ENCODE assay signal across 31 cellular contexts in genomic region chr16:88530858-88531203, GRCh38. TPM values are rescaled to one million over a fixed set of nuclear protein-coding genes. Genes with fewer than 3 reads are reported as not detected.
A peak's percentile ranks its signal among the peaks of the same experiment; 100 is the strongest.
DNase-seq lines count a peak whose midpoint lies in the region; ATAC-seq and TF ChIP-seq lines count a peak whose summit lies in the region.
"Had no signal": no experiment of that assay in that cellular context is flagged by ENCODE, and none has a peak within 500 bp of the region (broad histone marks: within the 10 kb centered on the region; RNA-seq: fewer than 3 reads in every experiment).

No MANE protein-coding gene starts in this region.

- H3K4me1 ChIP-seq in left ventricle myocardium inferior: peaks cover 49% of the 10 kb centered on the region
- H3K4me1 ChIP-seq in mammary epithelial cell (ENCODE audit: insufficient read depth, low read length): peaks cover 8% of the 10 kb centered on the region
- H3K4me1 ChIP-seq: pancreas had no signal

- no peak overlapping the region for H3K9ac ChIP-seq in mammary epithelial cell (ENCODE audit: insufficient read depth, low read length)

- H2AFZ ChIP-seq in mammary epithelial cell (ENCODE audit: low read depth, low read length): no peak overlapping the region

- TF ChIP-seq CTCF in left ventricle myocardium inferior (IDR thresholded peaks at IDR 0.05; ENCODE audit: borderline replicate concordance) (no peak), RWPE1 (conservative IDR thresholded peaks at IDR 0.05; ENCODE audit: low read depth) (no peak), mammary epithelial cell (conservative IDR thresholded peaks at IDR 0.05 in 1 of 2, IDR thresholded peaks at IDR 0.05 in 1 of 2; ENCODE audit: extremely low read depth in 1 of 2, insufficient read depth in 1 of 2, low read depth in 1 of 2, low read length in 2 of 2) (no peak), coronary artery (IDR thresholded peaks at IDR 0.05) (no peak), natural killer cell (IDR thresholded peaks at IDR 0.05) (no peak)

- H3K4me2 ChIP-seq in mammary epithelial cell (ENCODE audit: insufficient read depth, low read depth, low read length): no peak overlapping the region

- WGBS in mammary epithelial cell (ENCODE audit: low coverage, missing lambda C conversion rate): 71% methylated on average over 4 of the region's 11 CpGs

- ATAC-seq in Right ventricle myocardium inferior (no peak), natural killer cell (no peak)
- ATAC-seq in central memory CD8-positive, alpha-beta T cell (replicated peaks; ENCODE audit: extremely low read depth, poor library complexity, severe bottlenecking): no peak
- no peak for ATAC-seq in stimulated activated effector memory CD8-positive, alpha-beta T cell treated with anti-CD3 and anti-CD28 coated beads, Interleukin-12 subunit alpha, Interleukin-12 subunit beta, amount 100 ng/mL, for 72 hours
- ATAC-seq: activated CD4-positive, CD25-positive, alpha-beta regulatory T cell treated with anti-CD3 and anti-CD28 coated beads, Interleukin-2, amount 50 U/mL, for 24 hours; activated CD8-positive, alpha-beta T cell treated with anti-CD3 and anti-CD28 coated beads, Interleukin-2, amount 10 ng/mL, durations not matched to agents 7 days and 5 days; pancreas had no signal

- H3K4me1 Mint-ChIP-seq in central memory CD8-positive, alpha-beta T cell: peaks cover 18% of the 10 kb centered on the region
- peaks cover 16% of the 10 kb centered on the region for H3K4me1 Mint-ChIP-seq in stimulated activated effector memory CD8-positive, alpha-beta T cell treated with anti-CD3 and anti-CD28 coated beads, Interleukin-12 subunit alpha, Interleukin-12 subunit beta, amount 100 ng/mL, for 72 hours
- peaks cover 1 to 38% of the 10 kb centered on the region in 2 donors for H3K4me1 Mint-ChIP-seq in natural killer cell

- intact Hi-C loops in Right ventricle myocardium inferior (cut with DNase I) (no loop called here), left ventricle myocardium inferior (cut with micrococcal nuclease) (no loop called here), mammary epithelial cell (cut with micrococcal nuclease) (no loop called here), natural killer cell (cut with micrococcal nuclease) (no loop called here)

- H3K27me3 ChIP-seq in left ventricle myocardium inferior (ENCODE audit: low read depth) (no peaks in the 10 kb centered on the region), mammary epithelial cell (ENCODE audit: insufficient read depth, low read length) (no peaks in the 10 kb centered on the region)
- H3K27me3 ChIP-seq: dorsolateral prefrontal cortex, pancreas, tibial nerve had no signal

- H3K9me3 ChIP-seq in left ventricle myocardium inferior (replicated peaks) (no peaks in the 10 kb centered on the region), mammary epithelial cell (replicated peaks; ENCODE audit: insufficient read depth, low read length) (no peaks in the 10 kb centered on the region)
- H3K9me3 ChIP-seq: pancreas, stomach, tibial nerve had no signal

- no peaks in the 10 kb centered on the region for H3K27me3 Mint-ChIP-seq in central memory CD8-positive, alpha-beta T cell
- no peaks in the 10 kb centered on the region for H3K27me3 Mint-ChIP-seq in natural killer cell (ENCODE audit: low read depth in 2 of 2)
- H3K27me3 Mint-ChIP-seq: activated naive CD8-positive, alpha-beta T cell; B cell had no signal

- POLR2A ChIA-PET in RWPE1 (lab: Yijun Ruan, JAX; ENCODE audit: low non-redundant PET): no interaction called here

- peaks cover 2% of the 10 kb centered on the region for H4K20me1 ChIP-seq in mammary epithelial cell (ENCODE audit: insufficient read depth, low read length)

- peak overlapping the region; percentile 17 for H3K27ac Mint-ChIP-seq in central memory CD8-positive, alpha-beta T cell (ENCODE audit: low read depth)
- H3K27ac Mint-ChIP-seq in stimulated activated effector memory CD8-positive, alpha-beta T cell treated with anti-CD3 and anti-CD28 coated beads, Interleukin-12 subunit alpha, Interleukin-12 subunit beta, amount 100 ng/mL, for 72 hours: peak overlapping the region; percentile 12
- H3K27ac Mint-ChIP-seq in natural killer cell: peak overlapping the region in 1 of 2 donors; percentile 52
- H3K27ac Mint-ChIP-seq: activated T-helper 2 cell treated with anti-CD3 and anti-CD28 coated beads, Interferon-gamma antibody, Interleukin-2, Interleukin-4, amounts not matched to agents 10 μg/mL and 5 μg/mL and 100 μg/mL, durations not matched to agents 14 hours and 24 hours and 36 hours had no signal

- H3K4me3 ChIP-seq in left ventricle myocardium inferior: no peak overlapping the region
- H3K4me3 ChIP-seq in mammary epithelial cell (replicated peaks in 1 of 3; ENCODE audit: insufficient read depth in 1 of 3, low read depth in 2 of 3, low read length in 3 of 3): no peak overlapping the region
- H3K4me3 ChIP-seq in coronary artery: no peak overlapping the region
- H3K4me3 ChIP-seq: pancreas, stomach, tibial nerve had no signal

- dilution Hi-C loops in mammary epithelial cell (cut with HindIII; ENCODE audit: low sequenced_read_pairs): no loop called here

- no peaks in the 10 kb centered on the region for H3K9me3 Mint-ChIP-seq in central memory CD8-positive, alpha-beta T cell
- no peaks in the 10 kb centered on the region for H3K9me3 Mint-ChIP-seq in stimulated activated effector memory CD8-positive, alpha-beta T cell treated with anti-CD3 and anti-CD28 coated beads, Interleukin-12 subunit alpha, Interleukin-12 subunit beta, amount 100 ng/mL, for 72 hours
- H3K9me3 Mint-ChIP-seq in natural killer cell: no peaks in the 10 kb centered on the region
- H3K9me3 Mint-ChIP-seq: activated T-helper 2 cell treated with anti-CD3 and anti-CD28 coated beads, Interferon-gamma antibody, Interleukin-2, Interleukin-4, amounts not matched to agents 10 μg/mL and 5 μg/mL and 100 μg/mL, durations not matched to agents 14 hours and 24 hours and 36 hours had no signal

- CTCF ChIA-PET in RWPE1 (lab: Yijun Ruan, JAX): no interaction called here
- CTCF ChIA-PET in mammary epithelial cell (lab: Charles Lee; ENCODE audit: low non-redundant PET): no interaction called here

- H3K27ac ChIP-seq in left ventricle myocardium inferior (replicated peaks) (no peak overlapping the region), RWPE1 (peak overlapping the region; percentile 47), mammary epithelial cell (ENCODE audit: insufficient read depth, low read depth, low read length) (no peak overlapping the region), coronary artery (no peak overlapping the region)
- H3K27ac ChIP-seq: pancreas, stomach, tibial nerve had no signal

- DNase-seq in Right ventricle myocardium inferior (ENCODE audit: missing footprints) (peak; percentile 33), left ventricle myocardium inferior (no peak), RWPE1 (ENCODE audit: low spot score) (no peak), mammary epithelial cell (no peak), coronary artery (ENCODE audit: low spot score) (no peak), natural killer cell (no peak)
- no peak for DNase-seq in central memory CD8-positive, alpha-beta T cell (ENCODE audit: low spot score in 2 of 2)
- DNase-seq in stimulated activated effector memory CD8-positive, alpha-beta T cell treated with anti-CD3 and anti-CD28 coated beads, Interleukin-12 subunit alpha, Interleukin-12 subunit beta, amount 100 ng/mL, for 72 hours (ENCODE audit: low spot score in 2 of 2): no peak
- DNase-seq: activated CD8-positive, alpha-beta T cell treated with anti-CD3 and anti-CD28 coated beads, Interleukin-2, amount 10 ng/mL, durations not matched to agents 7 days and 5 days; COR-L47; DMS79; dorsolateral prefrontal cortex; GF-D8; H7; KG1; NCI-H1436 treated with DMSO at 0.1 percent for 48 hours; NCI-H446; NCI-H82; retina; SHP77; small intestine; stimulated activated CD4-positive, alpha-beta T cell treated with anti-CD3 and anti-CD28 coated beads, Interleukin-1b, Interleukin-23, amount 100 ng/mL, for 48 hours; stimulated activated CD8-positive, alpha-beta memory T cell treated with anti-CD3 and anti-CD28 coated beads, Interleukin-4, amount 100 ng/mL, for 48 hours; stomach; T1000 had no signal

- no peaks in the 10 kb centered on the region for H3K36me3 ChIP-seq in left ventricle myocardium inferior
- H3K36me3 ChIP-seq in mammary epithelial cell (ENCODE audit: insufficient read depth, low read length): no peaks in the 10 kb centered on the region

- H3K79me2 ChIP-seq in mammary epithelial cell (ENCODE audit: insufficient read depth, low read length): no peaks in the 10 kb centered on the region

- H3K36me3 Mint-ChIP-seq in central memory CD8-positive, alpha-beta T cell (ENCODE audit: insufficient read depth): peaks cover 25% of the 10 kb centered on the region
- peaks cover 37% of the 10 kb centered on the region for H3K36me3 Mint-ChIP-seq in stimulated activated effector memory CD8-positive, alpha-beta T cell treated with anti-CD3 and anti-CD28 coated beads, Interleukin-12 subunit alpha, Interleukin-12 subunit beta, amount 100 ng/mL, for 72 hours
- no peaks in the 10 kb centered on the region for H3K36me3 Mint-ChIP-seq in natural killer cell
- H3K36me3 Mint-ChIP-seq: activated naive CD8-positive, alpha-beta T cell had no signal

- BruUV-seq in mammary epithelial cell (replicated peaks; lab: Mats Ljungman, UMichigan): no TSS peak

- in situ Hi-C loops in mammary epithelial cell (cut with MboI; ENCODE audit: low sequenced_read_pairs in 2 of 2): no loop called here

- no peak overlapping the region for H3K4me3 Mint-ChIP-seq in central memory CD8-positive, alpha-beta T cell
- H3K4me3 Mint-ChIP-seq in stimulated activated effector memory CD8-positive, alpha-beta T cell treated with anti-CD3 and anti-CD28 coated beads, Interleukin-12 subunit alpha, Interleukin-12 subunit beta, amount 100 ng/mL, for 72 hours: no peak overlapping the region
- H3K4me3 Mint-ChIP-seq in natural killer cell: no peak overlapping the region
- H3K4me3 Mint-ChIP-seq: activated CD8-positive, alpha-beta T cell treated with anti-CD3 and anti-CD28 coated beads, Interleukin-2, amount 10 ng/mL, durations not matched to agents 7 days and 5 days; activated naive CD8-positive, alpha-beta T cell; B cell had no signal

RNA-seq across cellular contexts. Expression of gene ZC3H18, which starts 39.4 kb away (rescaled TPM):
- 23.9 TPM for total RNA-seq in Right ventricle myocardium inferior
- total RNA-seq in left ventricle myocardium inferior: 21.3 TPM
- total RNA-seq in mammary epithelial cell: 10 to 100 TPM in 1 of 2 donors, 1 to 10 TPM in 1; 9.0 to 48.2 TPM
- polyA plus RNA-seq in mammary epithelial cell: 17.2 TPM
- polyA minus RNA-seq in mammary epithelial cell: 41.2 TPM
- 100 to 1,000 TPM; 125 to 130 (median 126) TPM for total RNA-seq in natural killer cell
